ENCODE assay signal across 33 cellular contexts in the genomic region with DNA sequence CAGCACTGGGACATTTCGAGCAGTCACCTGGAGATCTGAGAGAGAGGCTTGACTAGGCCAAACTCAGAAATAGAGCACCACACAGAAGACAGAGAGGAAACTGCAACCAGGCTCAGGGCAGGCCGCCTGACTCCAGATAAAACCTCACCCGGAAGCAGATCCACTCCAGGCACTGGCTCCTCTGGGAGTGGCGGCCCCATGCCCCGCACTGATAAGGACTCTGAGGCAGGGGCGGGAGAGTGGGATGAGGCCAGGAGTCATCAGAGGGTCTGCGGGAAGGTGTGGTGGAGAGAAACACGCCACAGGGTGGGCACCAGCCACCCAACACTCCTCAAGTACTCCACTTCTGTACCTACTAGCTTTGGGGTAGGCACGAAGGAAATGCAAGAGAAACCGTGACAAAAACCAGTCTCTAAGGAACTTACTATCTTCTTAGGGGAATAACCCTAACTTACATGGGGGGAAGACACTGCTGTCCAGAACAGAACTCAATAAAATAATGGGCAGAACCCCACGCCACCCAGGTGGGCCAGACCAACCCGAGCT.
DNase-seq lines count a peak whose midpoint lies in the region; ATAC-seq and TF ChIP-seq lines count a peak whose summit lies in the region.
"Had no signal": no experiment of that assay in that cellular context is flagged by ENCODE, and none has a peak within 500 bp of the region (broad histone marks: within the 10 kb centered on the region; RNA-seq: fewer than 3 reads in every experiment).

No MANE protein-coding gene starts in this region.

- peaks cover 0 to 26% (median 12%) of the 10 kb centered on the region in 4 donors for H3K36me3 ChIP-seq in esophagus muscularis mucosa
- peaks cover 0 to 18% (median 2%) of the 10 kb centered on the region in 4 donors for H3K36me3 ChIP-seq in upper lobe of left lung
- no peaks in the 10 kb centered on the region for H3K36me3 ChIP-seq in GM23338 (ENCODE audit: insufficient read depth)
- H3K36me3 ChIP-seq: HAP-1, MG63, thyroid gland had no signal

- no peak for ATAC-seq in WTC11
- ATAC-seq in left lobe of liver, result peak; percentile 8
- no peak for ATAC-seq in upper lobe of left lung (ENCODE audit: low FRiP score in 2 of 2)
- ATAC-seq in GM23338, result no peak
- ATAC-seq: natural killer cell treated with Interleukin-12 subunit alpha and Interleukin-12 subunit beta and Interleukin-15 and Interleukin-18, amount 100 ng/mL, for 72 hours; stimulated activated naive CD8-positive, alpha-beta T cell treated with anti-CD3 and anti-CD28 coated beads, Interleukin-15, amount 100 ng/mL, for 72 hours had no signal

- H3K4me3 ChIP-seq in esophagus muscularis mucosa (no peak overlapping the region), upper lobe of left lung (no peak overlapping the region), GM23338 (no peak overlapping the region)
- H3K4me3 ChIP-seq: HAP-1, lower lobe of right lung, MG63, SK-N-MC, thyroid gland had no signal

- peaks cover 17% of the 10 kb centered on the region for H3K79me2 ChIP-seq in GM23338 (replicated peaks; ENCODE audit: insufficient read depth)

- no peaks in the 10 kb centered on the region for H3K27me3 Mint-ChIP-seq in WTC11 (ENCODE audit: low read depth)
- peaks cover 12% of the 10 kb centered on the region for H3K27me3 Mint-ChIP-seq in GM23338 (ENCODE audit: insufficient read depth, low read depth, poor library complexity)
- H3K27me3 Mint-ChIP-seq: activated CD4-positive, alpha-beta memory T cell treated with anti-CD3 and anti-CD28 coated beads, Interleukin-2, amount 10 ng/mL, durations not matched to agents 7 days and 5 days; activated naive CD4-positive, alpha-beta T cell treated with anti-CD3 and anti-CD28 coated beads, Interleukin-2, amount 50 U/mL, for 24 hours; natural killer cell treated with Interleukin-12 subunit alpha and Interleukin-12 subunit beta and Interleukin-15 and Interleukin-18, amount 100 ng/mL, for 72 hours; stimulated activated naive CD8-positive, alpha-beta T cell treated with anti-CD3 and anti-CD28 coated beads, Interleukin-15, amount 100 ng/mL, for 72 hours had no signal

- H3K27ac ChIP-seq in esophagus muscularis mucosa (replicated peaks in 1 of 4), result peak overlapping the region; percentile 77 to 83 (median 80)
- peak overlapping the region in 3 of 4 donors; percentile 59 to 77 (median 68) for H3K27ac ChIP-seq in upper lobe of left lung
- H3K27ac ChIP-seq in GM23338 (ENCODE audit: low read depth), result no peak overlapping the region
- H3K27ac ChIP-seq: KMS-11, SK-N-MC had no signal

- POLR2A ChIA-PET in WTC11 (lab: Charles Lee), result no interaction called here

- no peak for TF ChIP-seq CTCF in WTC11 (IDR thresholded peaks at IDR 0.05)
- TF ChIP-seq CTCF in esophagus muscularis mucosa (IDR thresholded peaks at IDR 0.05), result no peak
- no peak for TF ChIP-seq CTCF in upper lobe of left lung (IDR thresholded peaks at IDR 0.05)
- no peak for TF ChIP-seq CTCF in GM23338 (conservative IDR thresholded peaks at IDR 0.05; ENCODE audit: low read depth in 2 of 2)

- no peaks in the 10 kb centered on the region for H3F3A ChIP-seq in GM23338 (replicated peaks; ENCODE audit: low read depth)

- no peaks in the 10 kb centered on the region for H3K9me3 ChIP-seq in esophagus muscularis mucosa
- H3K9me3 ChIP-seq in upper lobe of left lung, result no peaks in the 10 kb centered on the region
- H3K9me3 ChIP-seq: HAP-1, lower lobe of right lung, MG63, thyroid gland had no signal

- peaks cover 18% of the 10 kb centered on the region for H3K4me1 Mint-ChIP-seq in WTC11
- peaks cover 19% of the 10 kb centered on the region for H3K4me1 Mint-ChIP-seq in GM23338
- H3K4me1 Mint-ChIP-seq: activated CD4-positive, alpha-beta memory T cell treated with anti-CD3 and anti-CD28 coated beads, Interleukin-2, amount 10 ng/mL, durations not matched to agents 7 days and 5 days; activated naive CD4-positive, alpha-beta T cell treated with anti-CD3 and anti-CD28 coated beads, Interleukin-2, amount 50 U/mL, for 24 hours had no signal

- H4K20me1 ChIP-seq in GM23338 (replicated peaks; ENCODE audit: insufficient read depth), result peaks cover 6% of the 10 kb centered on the region

- TF ChIP-seq POLR2A in esophagus muscularis mucosa (IDR thresholded peaks at IDR 0.05; ENCODE audit: low read depth) (no peak), upper lobe of left lung (IDR thresholded peaks at IDR 0.05) (no peak)

- H3K4me1 ChIP-seq in esophagus muscularis mucosa, result peaks cover 64 to 100% (median 91%) of the 10 kb centered on the region in 4 donors
- peaks cover 6 to 23% (median 19%) of the 10 kb centered on the region in 4 donors for H3K4me1 ChIP-seq in upper lobe of left lung
- H3K4me1 ChIP-seq in GM23338 (ENCODE audit: insufficient read depth), result no peaks in the 10 kb centered on the region
- H3K4me1 ChIP-seq: HAP-1, lower lobe of right lung had no signal

- peak overlapping the region; percentile 87; the same call in 1 of the 2 replicates for H3K27ac Mint-ChIP-seq in WTC11
- no peak overlapping the region for H3K27ac Mint-ChIP-seq in GM23338
- H3K27ac Mint-ChIP-seq: activated CD4-positive, alpha-beta memory T cell treated with anti-CD3 and anti-CD28 coated beads, Interleukin-2, amount 10 ng/mL, durations not matched to agents 7 days and 5 days; activated naive CD4-positive, alpha-beta T cell treated with anti-CD3 and anti-CD28 coated beads, Interleukin-2, amount 50 U/mL, for 24 hours; activated T-helper 2 cell treated with anti-CD3 and anti-CD28 coated beads, Interferon-gamma antibody, Interleukin-2, Interleukin-4, amounts not matched to agents 10 μg/mL and 5 μg/mL and 100 μg/mL, durations not matched to agents 14 hours and 24 hours and 36 hours had no signal

- no peak overlapping the region for H2AFZ ChIP-seq in GM23338

- H3K9me3 Mint-ChIP-seq in WTC11 (no peaks in the 10 kb centered on the region), GM23338 (no peaks in the 10 kb centered on the region; the same call in 2 of the 3 replicates)
- H3K9me3 Mint-ChIP-seq: activated CD4-positive, alpha-beta memory T cell treated with anti-CD3 and anti-CD28 coated beads, Interleukin-2, amount 10 ng/mL, durations not matched to agents 7 days and 5 days; activated naive CD4-positive, alpha-beta T cell treated with anti-CD3 and anti-CD28 coated beads, Interleukin-2, amount 50 U/mL, for 24 hours; activated T-helper 2 cell treated with anti-CD3 and anti-CD28 coated beads, Interferon-gamma antibody, Interleukin-2, Interleukin-4, amounts not matched to agents 10 μg/mL and 5 μg/mL and 100 μg/mL, durations not matched to agents 14 hours and 24 hours and 36 hours; natural killer cell treated with Interleukin-12 subunit alpha and Interleukin-12 subunit beta and Interleukin-15 and Interleukin-18, amount 100 ng/mL, for 72 hours; stimulated activated naive CD8-positive, alpha-beta T cell treated with anti-CD3 and anti-CD28 coated beads, Interleukin-15, amount 100 ng/mL, for 72 hours had no signal

- DNase-seq in WTC11 (ENCODE audit: low spot score) (no peak), esophagus muscularis mucosa (ENCODE audit: extremely low spot score) (no peak), left lobe of liver (ENCODE audit: low spot score) (no peak), upper lobe of left lung (no peak), GM23338 (ENCODE audit: low spot score) (no peak), NCI-H2107 treated with DMSO at 0.1 percent for 48 hours (lab: John Stamatoyannopoulos, UW; ENCODE audit: unreplicated experiment) (no peak)
- no peak for DNase-seq in stimulated activated CD4-positive, alpha-beta T cell treated with anti-CD3 and anti-CD28 coated beads, Interleukin-2, amount 100 ng/mL, for 24 hours
- DNase-seq: activated CD4-positive, alpha-beta memory T cell treated with anti-CD3 and anti-CD28 coated beads, Interleukin-2, amount 10 ng/mL, durations not matched to agents 7 days and 5 days; activated CD4-positive, CD25-positive, alpha-beta regulatory T cell treated with anti-CD3 and anti-CD28 coated beads, Interleukin-2, amount 50 U/mL, for 72 hours; anterior cingulate cortex; C1 segment of cervical spinal cord; COR-L47; DMS53; effector CD4-positive, alpha-beta T cell; head of caudate nucleus; kidney; lower lobe of right lung; MG63; NCI-H1105; NCI-H187 treated with DMSO at 0.1 percent for 48 hours; NCI-H2171 treated with DMSO at 0.1 percent for 48 hours; NCI-H510A treated with DMSO at 0.1 percent for 48 hours; occipital lobe; stimulated activated CD8-positive, alpha-beta memory T cell treated with anti-CD3 and anti-CD28 coated beads, Interleukin-4, amount 100 ng/mL, for 48 hours; stimulated activated naive CD8-positive, alpha-beta T cell treated with anti-CD3 and anti-CD28 coated beads, Interleukin-15, amount 100 ng/mL, for 72 hours; T-helper 1 cell; thyroid gland had no signal

- no peak overlapping the region for H3K4me2 ChIP-seq in GM23338
- H3K4me2 ChIP-seq: KMS-11 had no signal

- no peaks in the 10 kb centered on the region for H3K27me3 ChIP-seq in esophagus muscularis mucosa
- no peaks in the 10 kb centered on the region for H3K27me3 ChIP-seq in upper lobe of left lung
- H3K27me3 ChIP-seq in GM23338 (ENCODE audit: insufficient read depth), result no peaks in the 10 kb centered on the region
- H3K27me3 ChIP-seq: MG63, thyroid gland had no signal

- CTCF ChIA-PET in WTC11 (lab: Charles Lee), result interaction anchor here (1.0 to 2.1 kb wide), 2 partner anchors 111 to 119 kb away, joined by 3 to 11 read pairs; no protein-coding TSS in a partner anchor

- 92% methylated on average over 8 of the region's 12 CpGs for WGBS in esophagus muscularis mucosa
- WGBS in upper lobe of left lung, 2 donors, result 89 to 90% methylated on average over 12 of the region's 12 CpGs

- peaks cover 16% of the 10 kb centered on the region for H3K36me3 Mint-ChIP-seq in WTC11
- H3K36me3 Mint-ChIP-seq in GM23338 (ENCODE audit: low read depth), result peaks cover 32% of the 10 kb centered on the region
- H3K36me3 Mint-ChIP-seq: natural killer cell treated with Interleukin-12 subunit alpha and Interleukin-12 subunit beta and Interleukin-15 and Interleukin-18, amount 100 ng/mL, for 72 hours had no signal

- TF ChIP-seq EP300 in esophagus muscularis mucosa (IDR thresholded peaks at IDR 0.05) (no peak), upper lobe of left lung (IDR thresholded peaks at IDR 0.05) (no peak)

- H3K4me3 Mint-ChIP-seq in WTC11, result no peak overlapping the region
- no peak overlapping the region; the same call in 2 of the 3 replicates for H3K4me3 Mint-ChIP-seq in GM23338
- H3K4me3 Mint-ChIP-seq: activated CD4-positive, alpha-beta memory T cell treated with anti-CD3 and anti-CD28 coated beads, Interleukin-2, amount 10 ng/mL, durations not matched to agents 7 days and 5 days; activated naive CD4-positive, alpha-beta T cell treated with anti-CD3 and anti-CD28 coated beads, Interleukin-2, amount 50 U/mL, for 24 hours; natural killer cell treated with Interleukin-12 subunit alpha and Interleukin-12 subunit beta and Interleukin-15 and Interleukin-18, amount 100 ng/mL, for 72 hours; stimulated activated naive CD8-positive, alpha-beta T cell treated with anti-CD3 and anti-CD28 coated beads, Interleukin-15, amount 100 ng/mL, for 72 hours had no signal

- intact Hi-C loops in esophagus muscularis mucosa (cut with DNase I), result no loop called here

- H3K9me2 ChIP-seq in GM23338 (ENCODE audit: insufficient read depth), result no peaks in the 10 kb centered on the region

TF ChIP-seq in WTC11, 78 proteins besides CTCF, POLR2A, EP300 and RAD21 (continues in another document):
- TF ChIP-seq ZBTB21 (CRISPR knock-in tag; IDR thresholded peaks at IDR 0.05; ENCODE audit: borderline replicate concordance), result no peak

TF ChIP-seq in GM23338, 12 proteins besides CTCF, POLR2A, EP300 and RAD21:
- no peak for TF ChIP-seq ZNF331 (CRISPR knock-in tag; IDR thresholded peaks at IDR 0.05; ENCODE audit: low read depth)
